ENCODE assay signal across 17 cellular contexts in the genomic region with DNA sequence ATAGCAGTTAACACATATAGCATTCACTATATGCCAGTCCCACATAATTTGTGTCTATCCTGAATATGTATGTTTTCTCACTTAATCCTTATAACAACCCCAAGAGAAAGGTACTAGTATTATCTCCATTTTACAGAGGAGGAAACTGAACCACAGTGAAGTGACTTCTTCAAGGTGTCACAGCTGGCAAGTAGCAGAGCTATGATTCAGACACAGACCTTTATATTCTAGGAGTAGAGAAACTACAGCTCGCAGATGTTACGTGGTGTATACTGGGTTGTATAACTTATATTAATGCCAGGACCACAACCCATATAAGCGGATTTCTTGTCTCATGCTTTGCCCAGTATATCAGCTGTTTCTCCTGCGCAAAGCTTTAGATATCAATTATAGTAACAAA. TPM values are rescaled to one million over a fixed set of nuclear protein-coding genes. Genes with fewer than 3 reads are reported as not detected.
DNase-seq lines count a peak whose midpoint lies in the region; ATAC-seq and TF ChIP-seq lines count a peak whose summit lies in the region.
"Had no signal": no experiment of that assay in that cellular context is flagged by ENCODE, and none has a peak within 500 bp of the region (broad histone marks: within the 10 kb centered on the region; RNA-seq: fewer than 3 reads in every experiment).

No MANE protein-coding gene starts in this region.

- CTCF ChIA-PET in CD4-positive, alpha-beta memory T cell (lab: Charles Lee; ENCODE audit: partially characterized antibody): interaction anchor here (0.6 to 8.4 kb wide), 24 partner anchors 8 to 1325 kb away, joined by 3 to 75 read pairs (median 4); no protein-coding TSS in a partner anchor

- H3K27ac ChIP-seq in CD4-positive, alpha-beta memory T cell (ENCODE audit: low read depth, low read length): peak overlapping the region; percentile 21
- H3K27ac ChIP-seq: coronary artery, neutrophil, tibial nerve had no signal

- H3K4me1 ChIP-seq in CD4-positive, alpha-beta memory T cell (ENCODE audit: insufficient read depth, low read length): peaks cover 43% of the 10 kb centered on the region

- peaks cover 62 to 80% of the 10 kb centered on the region in 2 donors for H3K36me3 Mint-ChIP-seq in CD4-positive, alpha-beta memory T cell
- peaks cover 100% of the 10 kb centered on the region for H3K36me3 Mint-ChIP-seq in activated T-helper 17 cell treated with anti-CD3 and anti-CD28 coated beads, Interleukin-2, amount 50 U/mL, for 72 hours (ENCODE audit: low read depth)
- peaks cover 7% of the 10 kb centered on the region for H3K36me3 Mint-ChIP-seq in memory B cell

- peak; percentile 15 for ATAC-seq in GM21723 (IDR thresholded peaks at IDR 0.05; ENCODE audit: unreplicated experiment)
- peak; percentile 78 for ATAC-seq in activated T-helper 17 cell treated with anti-CD3 and anti-CD28 coated beads, Interleukin-2, amount 50 U/mL, for 72 hours (replicated peaks)
- no peak for ATAC-seq in memory B cell (ENCODE audit: low read depth)
- no peak for ATAC-seq in HG02588 (IDR thresholded peaks at IDR 0.05; ENCODE audit: unreplicated experiment)

- TF ChIP-seq POLR2A in erythroblast (IDR thresholded peaks at IDR 0.05; ENCODE audit: low read length): no peak

- no peaks in the 10 kb centered on the region for H3K27me3 Mint-ChIP-seq in CD4-positive, alpha-beta memory T cell
- no peaks in the 10 kb centered on the region for H3K27me3 Mint-ChIP-seq in activated T-helper 17 cell treated with anti-CD3 and anti-CD28 coated beads, Interleukin-2, amount 50 U/mL, for 72 hours
- no peaks in the 10 kb centered on the region for H3K27me3 Mint-ChIP-seq in memory B cell
- H3K27me3 Mint-ChIP-seq: stimulated activated naive B cell treated with anti-CD40 and anti-IgM and Interleukin-4, amounts not matched to agents 10 μg/mL and 1 μg/mL and 100 μg/mL, for 72 hours had no signal

- intact Hi-C loops in CD4-positive, alpha-beta memory T cell (cut with micrococcal nuclease): loop anchor here (1.0 to 5.0 kb wide), 9 partner anchors 12 to 424 kb away; no protein-coding TSS in a partner anchor

- H3K9me3 ChIP-seq in CD4-positive, alpha-beta memory T cell (ENCODE audit: control insufficient read depth in 1 of 2, low read length in 2 of 2): no peaks in the 10 kb centered on the region
- H3K9me3 ChIP-seq: BE2C, gastroesophageal sphincter, mucosa of descending colon, neutrophil, tibial nerve had no signal

- no peak for DNase-seq in CD4-positive, alpha-beta memory T cell
- no peak for DNase-seq in memory B cell (ENCODE audit: low spot score in 2 of 2)
- no peak for DNase-seq in epidermal melanocyte (ENCODE audit: insufficient read length, low spot score)
- no peak for DNase-seq in erythroblast (lab: John Stamatoyannopoulos, UW)
- no peak for DNase-seq in GM19240 (ENCODE audit: insufficient read length, low spot score)
- DNase-seq: GF-D8 had no signal

- peaks cover 0 to 7% (median 0%) of the 10 kb centered on the region in 8 donors for H3K9me3 Mint-ChIP-seq in CD4-positive, alpha-beta memory T cell
- H3K9me3 Mint-ChIP-seq in activated T-helper 17 cell treated with anti-CD3 and anti-CD28 coated beads, Interleukin-2, amount 50 U/mL, for 72 hours: no peaks in the 10 kb centered on the region
- H3K9me3 Mint-ChIP-seq in memory B cell: no peaks in the 10 kb centered on the region
- H3K9me3 Mint-ChIP-seq: stimulated activated naive B cell treated with anti-CD40 and anti-IgM and Interleukin-4, amounts not matched to agents 10 μg/mL and 1 μg/mL and 100 μg/mL, for 72 hours had no signal

- POLR2A ChIA-PET in CD4-positive, alpha-beta memory T cell (lab: Charles Lee; ENCODE audit: partially characterized antibody): interaction anchor here (0.9 to 3.7 kb wide), 11 partner anchors 9 to 408 kb away, joined by 3 to 22 read pairs (median 5); no protein-coding TSS in a partner anchor

- peaks cover 29 to 58% (median 43%) of the 10 kb centered on the region in 4 donors for H3K4me1 Mint-ChIP-seq in CD4-positive, alpha-beta memory T cell
- peaks cover 42% of the 10 kb centered on the region for H3K4me1 Mint-ChIP-seq in activated T-helper 17 cell treated with anti-CD3 and anti-CD28 coated beads, Interleukin-2, amount 50 U/mL, for 72 hours
- peaks cover 6% of the 10 kb centered on the region for H3K4me1 Mint-ChIP-seq in memory B cell

- H3K27me3 ChIP-seq in CD4-positive, alpha-beta memory T cell (ENCODE audit: insufficient read depth, low read length): no peaks in the 10 kb centered on the region
- H3K27me3 ChIP-seq: BE2C, gastroesophageal sphincter, neutrophil, tibial nerve had no signal

- H3K36me3 ChIP-seq in CD4-positive, alpha-beta memory T cell (ENCODE audit: insufficient read depth, low read length): peaks cover 55% of the 10 kb centered on the region
- H3K36me3 ChIP-seq: BE2C, neutrophil had no signal

- H3K4me3 ChIP-seq in CD4-positive, alpha-beta memory T cell (ENCODE audit: low read length in 2 of 2): no peak overlapping the region
- H3K4me3 ChIP-seq: coronary artery, gastroesophageal sphincter, GM12878, mucosa of descending colon, tibial nerve had no signal

- peak overlapping the region; percentile 83 to 94 (median 91) for H3K27ac Mint-ChIP-seq in CD4-positive, alpha-beta memory T cell
- peak overlapping the region; percentile 66 for H3K27ac Mint-ChIP-seq in activated T-helper 17 cell treated with anti-CD3 and anti-CD28 coated beads, Interleukin-2, amount 50 U/mL, for 72 hours
- H3K27ac Mint-ChIP-seq in memory B cell: peak overlapping the region; percentile 41

- H3K4me3 Mint-ChIP-seq in CD4-positive, alpha-beta memory T cell: peak overlapping the region in 1 of 8 donors; percentile 1
- H3K4me3 Mint-ChIP-seq in activated T-helper 17 cell treated with anti-CD3 and anti-CD28 coated beads, Interleukin-2, amount 50 U/mL, for 72 hours: peak overlapping the region; percentile 69
- no peak overlapping the region for H3K4me3 Mint-ChIP-seq in memory B cell
- H3K4me3 Mint-ChIP-seq: stimulated activated naive B cell treated with anti-CD40 and anti-IgM and Interleukin-4, amounts not matched to agents 10 μg/mL and 1 μg/mL and 100 μg/mL, for 72 hours had no signal

RNA-seq across cellular contexts. Expression of a gene that starts 29.5 kb away (rescaled TPM):
- total RNA-seq in CD4-positive, alpha-beta memory T cell: 10 to 100 TPM; 63.7 to 68.4 TPM
- polyA plus RNA-seq in CD4-positive, alpha-beta memory T cell: 10 to 100 TPM; 46.5 to 58.7 TPM
- 10 to 100 TPM; 46.0 to 69.3 TPM for total RNA-seq in activated T-helper 17 cell treated with anti-CD3 and anti-CD28 coated beads, Interleukin-2, amount 50 U/mL, for 72 hours

Comparison
In these comparisons a context has a peak if more than half of its experiments do, and no peak if none do; other contexts are left out.
1. H3K27ac Mint-ChIP-seq: peak in every context shown above with its lines; median percentile 91 in CD4-positive, alpha-beta memory T cell; 66 in activated T-helper 17 cell treated with anti-CD3 and anti-CD28 coated beads, Interleukin-2, amount 50 U/mL, for 72 hours; 41 in memory B cell.
2. ATAC-seq: peak in GM21723 (single experiment) and activated T-helper 17 cell treated with anti-CD3 and anti-CD28 coated beads, Interleukin-2, amount 50 U/mL, for 72 hours (single experiment); none in memory B cell (single experiment) and HG02588 (single experiment).